2 cellular contexts compared by ENCODE assay signal in the genomic region with DNA sequence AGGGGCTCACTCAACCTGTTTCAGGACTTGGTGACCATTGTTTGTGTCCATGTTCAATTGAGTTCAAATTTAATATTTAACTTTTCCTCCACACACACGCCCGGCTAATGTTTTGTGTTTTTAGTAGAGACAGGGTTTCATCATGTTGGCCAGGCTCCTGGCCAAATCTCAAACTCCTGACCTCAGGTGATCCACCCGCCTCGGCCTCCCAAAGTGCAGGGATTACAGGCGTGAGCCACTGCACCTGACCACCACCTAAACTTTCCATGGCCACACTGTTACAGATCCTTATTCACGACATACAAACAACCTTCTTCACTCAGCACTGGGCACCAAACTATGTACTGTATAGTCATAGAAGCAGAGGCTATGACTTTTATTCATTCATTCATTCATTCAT. TPM values are rescaled to one million over a fixed set of nuclear protein-coding genes. Genes with fewer than 3 reads are reported as not detected.
"Had no signal": no experiment of that assay in that cellular context is flagged by ENCODE, and none has a peak within 500 bp of the region (broad histone marks: within the 10 kb centered on the region; RNA-seq: fewer than 3 reads in every experiment).

No MANE protein-coding gene starts in this region.

RNA-seq across cellular contexts. Expression of gene LIMS3, which starts 4.3 kb away (rescaled TPM):
- total RNA-seq: activated B cell treated with CpG ODN at 0.5 μM for 24 hours; activated CD4-positive, alpha-beta T cell treated with anti-CD3 and anti-CD28 coated beads, Interleukin-2, amount 10 ng/mL, durations not matched to agents 7 days and 5 days had no signal
